8 cellular contexts compared by ENCODE assay signal in genomic region chr15:58182460-58183163, GRCh38. TPM values are rescaled to one million over a fixed set of nuclear protein-coding genes. Genes with fewer than 3 reads are reported as not detected.
A peak's percentile ranks its signal among the peaks of the same experiment; 100 is the strongest.
DNase-seq lines count a peak whose midpoint lies in the region; ATAC-seq and TF ChIP-seq lines count a peak whose summit lies in the region.

No MANE protein-coding gene starts in this region.

- intact Hi-C loops in thyroid gland (cut with DNase I): loop anchor here (5.0 to 10.0 kb wide), 3 partner anchors 65 to 318 kb away; no protein-coding TSS in a partner anchor

- H3K27ac ChIP-seq in thyroid gland: no peak overlapping the region

- 12% methylated on average over 9 of the region's 9 CpGs for WGBS in thyroid gland, 2 donors

- peak; percentile 86 for TF ChIP-seq CTCF in GM12873 (IDR thresholded peaks at IDR 0.05; ENCODE audit: insufficient read depth, low read depth, low read length, missing control alignments)
- TF ChIP-seq CTCF in epithelial cell of proximal tubule (conservative IDR thresholded peaks at IDR 0.05; ENCODE audit: low read depth, low read length): peak; percentile 99
- peak; percentile 33 to 89 (median 78) for TF ChIP-seq CTCF in thyroid gland (IDR thresholded peaks at IDR 0.05)

- no peaks in the 10 kb centered on the region for H3K9me3 ChIP-seq in thyroid gland

- peak; percentile 45 to 55 for ATAC-seq in activated CD4-positive, CD25-positive, alpha-beta regulatory T cell treated with anti-CD3 and anti-CD28 coated beads, Interleukin-2, amount 50 U/mL, for 24 hours

- DNase-seq in 8988T (peak; percentile 15), NCI-H1092 (lab: John Stamatoyannopoulos, UW) (peak; percentile 3), epithelial cell of proximal tubule (ENCODE audit: low read depth) (no peak), mucosa of gallbladder (ENCODE audit: low spot score) (peak; percentile 14), thyroid gland (peak; percentile 43 to 48), T1000 (lab: John Stamatoyannopoulos, UW) (no peak)

- no peaks in the 10 kb centered on the region for H3K36me3 ChIP-seq in thyroid gland

- no peak overlapping the region for H3K4me3 ChIP-seq in epithelial cell of proximal tubule (ENCODE audit: low read depth, low read length)
- H3K4me3 ChIP-seq in thyroid gland (replicated peaks in 1 of 3): no peak overlapping the region

- no peaks in the 10 kb centered on the region for H3K27me3 ChIP-seq in thyroid gland

- no peaks in the 10 kb centered on the region for H3K4me1 ChIP-seq in thyroid gland

- TF ChIP-seq POLR2A in thyroid gland (IDR thresholded peaks at IDR 0.05): no peak

RNA-seq across cellular contexts. Expression of gene AQP9, which starts 44.4 kb away (rescaled TPM):
- not detected in 2 replicates for total RNA-seq in epithelial cell of proximal tubule
- 0.35 TPM for total RNA-seq in mucosa of gallbladder
- 1 to 10 TPM in 1 of 4 donors, under 1 TPM in 2, not detected in 1; 0.21 to 1.6 (median 0.78) TPM for total RNA-seq in thyroid gland

Comparison
In these comparisons a context has a peak if more than half of its experiments do, and no peak if none do; other contexts are left out.
1. DNase-seq: peak in 8988T (single experiment), NCI-H1092 (single experiment), mucosa of gallbladder (single experiment) and thyroid gland (2 of 2); none in epithelial cell of proximal tubule (single experiment) and T1000 (single experiment).
2. Peak in every context shown above with its lines, with median percentiles within 50 percentile points of each other: CTCF ChIP-seq.